Comparison of ENCODE assay signal across 14 cellular contexts in the genomic region with DNA sequence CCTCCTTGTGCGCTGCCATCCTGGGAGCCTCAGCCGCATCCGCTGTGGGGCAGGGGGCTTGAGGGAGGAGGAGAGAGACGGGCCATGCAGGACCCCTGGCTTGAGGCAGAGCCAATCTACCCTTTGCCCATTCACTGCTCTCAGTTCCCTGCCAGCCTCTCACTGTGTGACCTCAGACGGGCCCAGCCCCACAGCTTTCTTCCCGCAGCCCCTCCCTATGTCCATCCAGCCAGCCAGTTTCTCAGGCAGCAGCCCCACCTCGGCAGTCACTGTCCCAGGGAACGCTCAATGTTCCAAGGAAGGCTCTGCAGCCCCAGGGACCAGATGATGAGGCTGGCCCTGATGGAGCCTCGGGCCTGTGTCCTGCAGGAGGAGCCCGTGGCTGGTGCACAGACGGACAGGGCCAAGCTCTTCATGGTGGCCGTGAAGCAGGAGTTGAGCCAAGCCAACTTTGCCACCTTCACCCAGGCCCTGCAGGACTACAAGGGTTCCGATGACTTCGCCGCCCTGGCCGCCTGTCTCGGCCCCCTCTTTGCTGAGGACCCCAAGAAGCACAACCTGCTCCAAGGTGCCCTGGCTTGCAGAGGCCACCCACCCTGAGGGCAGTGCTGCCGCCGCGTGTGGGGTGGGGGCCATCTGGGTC. TPM values are rescaled to one million over a fixed set of nuclear protein-coding genes. Genes with fewer than 3 reads are reported as not detected.
A peak's percentile ranks its signal among the peaks of the same experiment; 100 is the strongest.
DNase-seq lines count a peak whose midpoint lies in the region; ATAC-seq and TF ChIP-seq lines count a peak whose summit lies in the region.
"Had no signal": no experiment of that assay in that cellular context is flagged by ENCODE, and none has a peak within 500 bp of the region (broad histone marks: within the 10 kb centered on the region; RNA-seq: fewer than 3 reads in every experiment).

No MANE protein-coding gene starts in this region.

- no peak overlapping the region for H3K4me3 Mint-ChIP-seq in activated naive CD4-positive, alpha-beta T cell treated with anti-CD3 and anti-CD28 coated beads, Interleukin-2, amount 50 U/mL, for 24 hours
- H3K4me3 Mint-ChIP-seq in activated CD8-positive, alpha-beta T cell treated with anti-CD3 and anti-CD28 coated beads for 36 hours, result no peak overlapping the region
- H3K4me3 Mint-ChIP-seq: CD8-positive, alpha-beta T cell; stimulated activated naive CD8-positive, alpha-beta T cell treated with anti-CD3 and anti-CD28 coated beads, Interleukin-15, Interleukin-2, amounts not matched to agents 100 ng/mL and 50 ng/mL, for 24 hours had no signal

- DNase-seq in activated naive CD4-positive, alpha-beta T cell treated with Interleukin-2 at 50 U/mL for 16 hours, result no peak
- no peak for DNase-seq in activated CD8-positive, alpha-beta T cell treated with anti-CD3 and anti-CD28 coated beads for 36 hours
- DNase-seq in left lobe of liver (ENCODE audit: low spot score) (no peak), uterus (peak; percentile 18 to 23), NCI-H1436 treated with DMSO at 0.1 percent for 48 hours (lab: John Stamatoyannopoulos, UW) (no peak)
- DNase-seq: activated naive CD4-positive, alpha-beta T cell treated with anti-CD3 and anti-CD28 coated beads, Interleukin-2, amount 50 U/mL, for 16 hours; CD8-positive, alpha-beta T cell; islet precursor cell; NCI-H2029 had no signal

- H3K36me3 Mint-ChIP-seq in activated naive CD4-positive, alpha-beta T cell treated with anti-CD3 and anti-CD28 coated beads, Interleukin-2, amount 50 U/mL, for 24 hours, result no peaks in the 10 kb centered on the region
- H3K36me3 Mint-ChIP-seq in activated CD8-positive, alpha-beta T cell treated with anti-CD3 and anti-CD28 coated beads for 36 hours (ENCODE audit: low read depth), result peaks cover 16% of the 10 kb centered on the region

- H3K9me3 Mint-ChIP-seq in activated naive CD4-positive, alpha-beta T cell treated with anti-CD3 and anti-CD28 coated beads, Interleukin-2, amount 50 U/mL, for 24 hours, result no peaks in the 10 kb centered on the region
- no peaks in the 10 kb centered on the region for H3K9me3 Mint-ChIP-seq in activated CD8-positive, alpha-beta T cell treated with anti-CD3 and anti-CD28 coated beads for 36 hours
- H3K9me3 Mint-ChIP-seq: CD8-positive, alpha-beta T cell; stimulated activated naive CD8-positive, alpha-beta T cell treated with anti-CD3 and anti-CD28 coated beads, Interleukin-15, Interleukin-2, amounts not matched to agents 100 ng/mL and 50 ng/mL, for 24 hours had no signal

- H3K27me3 ChIP-seq in uterus, result no peaks in the 10 kb centered on the region

- no peaks in the 10 kb centered on the region for H3K36me3 ChIP-seq in uterus

- POLR2A ChIA-PET in activated CD8-positive, alpha-beta T cell treated with anti-CD3 and anti-CD28 coated beads for 36 hours (lab: Charles Lee), result no interaction called here

- TF ChIP-seq CTCF in activated CD8-positive, alpha-beta T cell treated with anti-CD3 and anti-CD28 coated beads for 36 hours (IDR thresholded peaks at IDR 0.05), result no peak
- no peak for TF ChIP-seq CTCF in uterus (IDR thresholded peaks at IDR 0.05)

- TF ChIP-seq POLR2A in uterus (IDR thresholded peaks at IDR 0.05), result no peak

- H3K27ac ChIP-seq in uterus, result peak overlapping the region in 1 of 2 donors; percentile 3

- intact Hi-C loops in activated CD8-positive, alpha-beta T cell treated with anti-CD3 and anti-CD28 coated beads for 36 hours (cut with micrococcal nuclease), result no loop called here
- intact Hi-C loops in uterus (cut with DNase I; ENCODE audit: low total_unique reads), result no loop called here

- CTCF ChIA-PET in activated CD8-positive, alpha-beta T cell treated with anti-CD3 and anti-CD28 coated beads for 36 hours (lab: Charles Lee), result no interaction called here

- H3K27me3 Mint-ChIP-seq in activated naive CD4-positive, alpha-beta T cell treated with anti-CD3 and anti-CD28 coated beads, Interleukin-2, amount 50 U/mL, for 24 hours, result no peaks in the 10 kb centered on the region
- H3K27me3 Mint-ChIP-seq in activated CD8-positive, alpha-beta T cell treated with anti-CD3 and anti-CD28 coated beads for 36 hours, result no peaks in the 10 kb centered on the region
- H3K27me3 Mint-ChIP-seq: stimulated activated naive CD8-positive, alpha-beta T cell treated with anti-CD3 and anti-CD28 coated beads, Interleukin-15, Interleukin-2, amounts not matched to agents 100 ng/mL and 50 ng/mL, for 24 hours had no signal

- peaks cover 7% of the 10 kb centered on the region for H3K4me1 Mint-ChIP-seq in activated naive CD4-positive, alpha-beta T cell treated with anti-CD3 and anti-CD28 coated beads, Interleukin-2, amount 50 U/mL, for 24 hours
- H3K4me1 Mint-ChIP-seq in activated CD8-positive, alpha-beta T cell treated with anti-CD3 and anti-CD28 coated beads for 36 hours (ENCODE audit: low read depth), result peaks cover 13% of the 10 kb centered on the region

- peaks cover 0 to 8% of the 10 kb centered on the region in 2 donors for H3K4me1 ChIP-seq in uterus

- H3K9me3 ChIP-seq in uterus, result no peaks in the 10 kb centered on the region

- ATAC-seq in activated CD8-positive, alpha-beta T cell treated with anti-CD3 and anti-CD28 coated beads for 36 hours, result no peak
- ATAC-seq in left lobe of liver (peak; percentile 3), HG03521 (IDR thresholded peaks at IDR 0.05; ENCODE audit: unreplicated experiment) (no peak), GM19467 (IDR thresholded peaks at IDR 0.05; ENCODE audit: unreplicated experiment) (no peak)
- ATAC-seq: CD8-positive, alpha-beta T cell had no signal

- H3K4me3 ChIP-seq in uterus, result no peak overlapping the region

- peak overlapping the region; percentile 55 for H3K27ac Mint-ChIP-seq in activated naive CD4-positive, alpha-beta T cell treated with anti-CD3 and anti-CD28 coated beads, Interleukin-2, amount 50 U/mL, for 24 hours
- H3K27ac Mint-ChIP-seq in activated CD8-positive, alpha-beta T cell treated with anti-CD3 and anti-CD28 coated beads for 36 hours, result peak overlapping the region; percentile 30
- H3K27ac Mint-ChIP-seq: CD8-positive, alpha-beta T cell; stimulated activated naive CD8-positive, alpha-beta T cell treated with anti-CD3 and anti-CD28 coated beads, Interleukin-15, Interleukin-2, amounts not matched to agents 100 ng/mL and 50 ng/mL, for 24 hours had no signal

RNA-seq across cellular contexts. Expression of a gene that starts 3.9 kb away (rescaled TPM):
- total RNA-seq in activated CD8-positive, alpha-beta T cell treated with anti-CD3 and anti-CD28 coated beads for 36 hours, result not detected
- total RNA-seq in left lobe of liver (0.40 TPM), uterus (1 to 10 TPM in 1 of 4 donors, under 1 TPM in 1, not detected in 2; 0.83 to 4.1 TPM)
- total RNA-seq: T-helper 1 cell treated with Interleukin-12 subunit alpha and Interleukin-12 subunit beta and Interleukin-4 antibody, amounts not matched to agents 30 ng/mL and 1 ng/mL, for 36 hours had no signal

RNA-seq across cellular contexts. Expression of a gene that starts 15.2 kb away (rescaled TPM):
- total RNA-seq in activated CD8-positive, alpha-beta T cell treated with anti-CD3 and anti-CD28 coated beads for 36 hours, result 10 to 100 TPM; 41.7 to 44.2 TPM
- total RNA-seq in left lobe of liver (23.6 TPM), uterus (10 to 100 TPM; 26.1 to 59.8 (median 33.5) TPM)

RNA-seq across cellular contexts. Expression of a gene that starts 15.3 kb away (rescaled TPM):
- 10 to 100 TPM; 22.4 to 22.5 TPM for total RNA-seq in activated CD8-positive, alpha-beta T cell treated with anti-CD3 and anti-CD28 coated beads for 36 hours
- 64.1 TPM for total RNA-seq in left lobe of liver
- total RNA-seq in uterus, result 10 to 100 TPM in 3 of 4 donors, 1 to 10 TPM in 1; 1.5 to 37.9 (median 15.3) TPM

RNA-seq across cellular contexts. Expression of a gene that starts 34.4 kb away (rescaled TPM):
- 10 to 100 TPM; 37.4 to 39.1 TPM for total RNA-seq in activated CD8-positive, alpha-beta T cell treated with anti-CD3 and anti-CD28 coated beads for 36 hours
- total RNA-seq in left lobe of liver, result 13.8 TPM
- total RNA-seq in uterus, result 10 to 100 TPM; 17.4 to 56.5 (median 26.6) TPM

RNA-seq across cellular contexts. Expression of a gene that starts 39.3 kb away (rescaled TPM):
- total RNA-seq in activated CD8-positive, alpha-beta T cell treated with anti-CD3 and anti-CD28 coated beads for 36 hours, result 10 to 100 TPM; 17.8 to 18.4 TPM
- total RNA-seq in left lobe of liver, result 1.5 TPM
- 10 to 100 TPM in 3 of 4 donors, 1 to 10 TPM in 1; 9.2 to 30.5 (median 20.9) TPM for total RNA-seq in uterus

Comparison
In these comparisons a context has a peak if more than half of its experiments do, and no peak if none do; other contexts are left out.
1. DNase-seq: peak in uterus (2 of 2); none in activated naive CD4-positive, alpha-beta T cell treated with Interleukin-2 at 50 U/mL for 16 hours (single experiment), activated CD8-positive, alpha-beta T cell treated with anti-CD3 and anti-CD28 coated beads for 36 hours (single experiment), left lobe of liver (single experiment) and NCI-H1436 treated with DMSO at 0.1 percent for 48 hours (single experiment).